Comparison of ENCODE assay signal across 24 cellular contexts in the genomic region with DNA sequence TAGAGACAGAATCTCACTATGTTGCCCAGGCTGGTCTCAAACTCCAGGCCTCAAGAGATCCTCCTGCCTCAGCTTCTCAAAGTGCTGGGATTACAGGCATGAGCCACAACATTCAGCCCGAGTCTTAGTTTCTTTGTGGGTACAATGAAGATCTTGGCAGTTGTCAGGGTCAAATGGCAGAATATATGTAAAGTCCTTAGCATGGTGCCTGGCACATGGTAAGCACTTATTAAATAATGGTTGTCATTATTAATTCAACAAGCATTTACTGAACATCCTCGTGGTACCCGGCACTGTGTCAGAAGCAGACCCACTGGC. TPM values are rescaled to one million over a fixed set of nuclear protein-coding genes. Genes with fewer than 3 reads are reported as not detected.
A peak's percentile ranks its signal among the peaks of the same experiment; 100 is the strongest.
DNase-seq lines count a peak whose midpoint lies in the region; ATAC-seq, FAIRE-seq and TF ChIP-seq lines count a peak whose summit lies in the region.
"Had no signal": no experiment of that assay in that cellular context is flagged by ENCODE, and none has a peak within 500 bp of the region (broad histone marks: within the 10 kb centered on the region; RNA-seq: fewer than 3 reads in every experiment).

No MANE protein-coding gene starts in this region.

- H3K4me3 ChIP-seq in mammary epithelial cell (replicated peaks in 1 of 3; ENCODE audit: insufficient read depth in 1 of 3, low read depth in 2 of 3, low read length in 3 of 3), result no peak overlapping the region
- no peak overlapping the region for H3K4me3 ChIP-seq in breast epithelium
- no peak overlapping the region for H3K4me3 ChIP-seq in K562
- H3K4me3 ChIP-seq in brain microvascular endothelial cell (ENCODE audit: low read depth, low read length), result no peak overlapping the region
- H3K4me3 ChIP-seq: A549, GM23338 had no signal

- H3K36me3 Mint-ChIP-seq in glutamatergic neuron (ENCODE audit: unreplicated experiment), result no peaks in the 10 kb centered on the region
- H3K36me3 Mint-ChIP-seq: CD4-positive, alpha-beta memory T cell had no signal

- H4K20me1 ChIP-seq in mammary epithelial cell (ENCODE audit: insufficient read depth, low read length), result no peaks in the 10 kb centered on the region
- H4K20me1 ChIP-seq in K562 (replicated peaks; ENCODE audit: control insufficient read depth, insufficient read depth, low read length), result no peaks in the 10 kb centered on the region

- H3K9me1 ChIP-seq in K562 (ENCODE audit: control insufficient read depth, insufficient read depth, low read length), result no peaks in the 10 kb centered on the region

- H3K27me3 Mint-ChIP-seq in glutamatergic neuron (ENCODE audit: unreplicated experiment), result peaks cover 6% of the 10 kb centered on the region

- H3K4me1 Mint-ChIP-seq in glutamatergic neuron (ENCODE audit: low read depth, unreplicated experiment), result peaks cover 13% of the 10 kb centered on the region
- H3K4me1 Mint-ChIP-seq: CD4-positive, alpha-beta memory T cell had no signal

- TF ChIP-seq POLR2A in breast epithelium (IDR thresholded peaks at IDR 0.05), result no peak
- TF ChIP-seq POLR2A in K562 (conservative IDR thresholded peaks at IDR 0.05), result peak; percentile 79

- BruUV-seq in mammary epithelial cell (replicated peaks; lab: Mats Ljungman, UMichigan) (TSS peak; percentile 100), K562 (replicated peaks; lab: Mats Ljungman, UMichigan) (TSS peak; percentile 99)

- no peak overlapping the region for H3K27ac ChIP-seq in mammary epithelial cell (ENCODE audit: insufficient read depth, low read depth, low read length)
- H3K27ac ChIP-seq in breast epithelium, result no peak overlapping the region
- H3K27ac ChIP-seq in K562 (ENCODE audit: extremely low read depth, low read depth, low read length), result no peak overlapping the region
- H3K27ac ChIP-seq in brain microvascular endothelial cell, result no peak overlapping the region
- H3K27ac ChIP-seq: A549 had no signal

- 38% methylated on average over 3 of the region's 3 CpGs for WGBS in mammary epithelial cell (ENCODE audit: low coverage, missing lambda C conversion rate)
- WGBS in K562 (ENCODE audit: insufficient coverage, low coverage, missing lambda C conversion rate), result 82% methylated on average over 3 of the region's 3 CpGs

- no peak for TF ChIP-seq RAD21 in K562 (CRISPR knock-in tag; conservative IDR thresholded peaks at IDR 0.05 in 1 of 2, IDR thresholded peaks at IDR 0.05 in 1 of 2)

- H3K4me3 Mint-ChIP-seq in glutamatergic neuron (ENCODE audit: unreplicated experiment), result no peak overlapping the region
- H3K4me3 Mint-ChIP-seq: CD4-positive, alpha-beta memory T cell; GM23338; H9; HFFc6 had no signal

- no peaks in the 10 kb centered on the region for H3K36me3 ChIP-seq in mammary epithelial cell (ENCODE audit: insufficient read depth, low read length)
- H3K36me3 ChIP-seq in breast epithelium, result no peaks in the 10 kb centered on the region
- no peaks in the 10 kb centered on the region for H3K36me3 ChIP-seq in K562 (ENCODE audit: control insufficient read depth, insufficient read depth, low read length)
- no peaks in the 10 kb centered on the region for H3K36me3 ChIP-seq in brain microvascular endothelial cell (replicated peaks)

- DNase-seq in mammary epithelial cell (no peak), breast epithelium (ENCODE audit: low spot score in 2 of 2) (no peak), K562 (ENCODE audit: extremely low read depth in 1 of 4, low spot score in 3 of 4) (no peak), glutamatergic neuron (no peak), NCI-H748 (lab: John Stamatoyannopoulos, UW; ENCODE audit: unreplicated experiment) (no peak), brain microvascular endothelial cell (no peak)
- DNase-seq: 8988T; ACHN; AML-193; C1 segment of cervical spinal cord; Calu3; CD4-positive, alpha-beta memory T cell; COR-L47; DMS53; DMS79 treated with DMSO at 0.1 percent for 48 hours; GF-D8; H9; HFFc6 had no signal

- no peak overlapping the region for H2AFZ ChIP-seq in mammary epithelial cell (ENCODE audit: low read depth, low read length)
- no peak overlapping the region for H2AFZ ChIP-seq in K562 (ENCODE audit: low read depth, low read length)
- H2AFZ ChIP-seq: GM23338 had no signal

- no peak for TF ChIP-seq EP300 in K562 (IDR thresholded peaks at IDR 0.05; ENCODE audit: low read length)

- CTCF ChIA-PET in mammary epithelial cell (lab: Charles Lee; ENCODE audit: low non-redundant PET), result no interaction called here
- CTCF ChIA-PET in K562 (lab: Yijun Ruan, JAX; ENCODE audit: low intra/inter-chr PET ratio), result no interaction called here

- peaks cover 17% of the 10 kb centered on the region for H3K4me1 ChIP-seq in mammary epithelial cell (ENCODE audit: insufficient read depth, low read length)
- peaks cover 0 to 5% of the 10 kb centered on the region in 2 donors for H3K4me1 ChIP-seq in breast epithelium
- H3K4me1 ChIP-seq in K562 (replicated peaks in 1 of 2; ENCODE audit: control insufficient read depth in 2 of 2, insufficient read depth in 2 of 2, low read length in 2 of 2), result peaks cover 9 to 19% of the 10 kb centered on the region in 2 experiments; a peak in 4 of 5 replicates
- H3K4me1 ChIP-seq: A549 had no signal

- peaks cover 11% of the 10 kb centered on the region for H3K9me3 Mint-ChIP-seq in glutamatergic neuron (ENCODE audit: unreplicated experiment)
- H3K9me3 Mint-ChIP-seq: CD4-positive, alpha-beta memory T cell; HFFc6 had no signal

- H3K4me2 ChIP-seq in mammary epithelial cell (ENCODE audit: insufficient read depth, low read depth, low read length), result no peak overlapping the region
- no peak overlapping the region for H3K4me2 ChIP-seq in K562 (ENCODE audit: insufficient read depth, low read length)
- H3K4me2 ChIP-seq: A549, GM23338 had no signal

- intact Hi-C loops in mammary epithelial cell (cut with micrococcal nuclease) (no loop called here), breast epithelium (cut with DNase I; ENCODE audit: low total_unique reads) (no loop called here), K562 (cut with micrococcal nuclease) (no loop called here)

- H3K27ac Mint-ChIP-seq in glutamatergic neuron (ENCODE audit: unreplicated experiment), result peak overlapping the region; percentile 74
- H3K27ac Mint-ChIP-seq: CD4-positive, alpha-beta memory T cell; GM23338; H9; HFFc6 had no signal

- TF ChIP-seq CTCF in mammary epithelial cell (conservative IDR thresholded peaks at IDR 0.05 in 1 of 2, IDR thresholded peaks at IDR 0.05 in 1 of 2; ENCODE audit: extremely low read depth in 1 of 2, insufficient read depth in 1 of 2, low read depth in 1 of 2, low read length in 2 of 2), result no peak
- no peak for TF ChIP-seq CTCF in breast epithelium (IDR thresholded peaks at IDR 0.05)
- TF ChIP-seq CTCF in K562 (IDR thresholded peaks at IDR 0.05 in 2 of 3, conservative IDR thresholded peaks at IDR 0.05 in 1 of 3; ENCODE audit: insufficient read depth in 2 of 3, low read depth in 1 of 3, low read length in 3 of 3), result no peak
- no peak for TF ChIP-seq CTCF in glutamatergic neuron (IDR thresholded peaks at IDR 0.05; ENCODE audit: partially characterized antibody, unreplicated experiment)
- no peak for TF ChIP-seq CTCF in brain microvascular endothelial cell (IDR thresholded peaks at IDR 0.05; ENCODE audit: low read depth, low read length, missing control alignments)

- no peak for ATAC-seq in K562
- no peak for ATAC-seq in esophagus mucosa
- no peak for ATAC-seq in GM19328 (IDR thresholded peaks at IDR 0.05; ENCODE audit: unreplicated experiment)
- ATAC-seq: A549, GM23338, HCT116 had no signal

- H3K9ac ChIP-seq in mammary epithelial cell (ENCODE audit: insufficient read depth, low read length), result no peak overlapping the region
- no peak overlapping the region for H3K9ac ChIP-seq in K562 (ENCODE audit: insufficient read depth in 1 of 2, low read depth in 2 of 2, low read length in 2 of 2)

- POLR2A ChIA-PET in K562 (lab: Yijun Ruan, JAX), result interaction anchor here (1.1 kb wide), 1 partner anchor 37 kb away, joined by 3 read pairs; no protein-coding TSS in a partner anchor

- H3K79me2 ChIP-seq in mammary epithelial cell (ENCODE audit: insufficient read depth, low read length) (no peaks in the 10 kb centered on the region), K562 (ENCODE audit: control insufficient read depth, insufficient read depth, low read length) (no peaks in the 10 kb centered on the region)

- dilution Hi-C loops in mammary epithelial cell (cut with HindIII; ENCODE audit: low sequenced_read_pairs), result no loop called here

- H3K9me3 ChIP-seq in mammary epithelial cell (replicated peaks; ENCODE audit: insufficient read depth, low read length) (no peaks in the 10 kb centered on the region), breast epithelium (no peaks in the 10 kb centered on the region), K562 (replicated peaks; ENCODE audit: control insufficient read depth, insufficient read depth, low read depth, low read length) (no peaks in the 10 kb centered on the region)
- H3K9me3 ChIP-seq: A549 had no signal

- in situ Hi-C loops in mammary epithelial cell (cut with MboI; ENCODE audit: low sequenced_read_pairs in 2 of 2), result no loop called here
- in situ Hi-C loops in K562 (cut with MboI), result no loop called here
- in situ Hi-C loops in brain microvascular endothelial cell (cut with HindIII; ENCODE audit: low pct_ligation_motif_present, low sequenced_read_pairs), result loop anchor here (25.0 kb wide), 1 partner anchor 104 kb away; a partner anchor contains a TSS

- FAIRE-seq in K562 (lab: Jason Lieb, UNC), result no peak
- FAIRE-seq: A549, GM18507 had no signal

- H3K27me3 ChIP-seq in mammary epithelial cell (ENCODE audit: insufficient read depth, low read length), result no peaks in the 10 kb centered on the region
- no peaks in the 10 kb centered on the region for H3K27me3 ChIP-seq in breast epithelium
- H3K27me3 ChIP-seq in K562 (ENCODE audit: control insufficient read depth in 2 of 2, insufficient read depth in 2 of 2, low read length in 2 of 2), result no peaks in the 10 kb centered on the region
- no peaks in the 10 kb centered on the region for H3K27me3 ChIP-seq in brain microvascular endothelial cell (replicated peaks)

RNA-seq across cellular contexts. Expression of a gene that starts 53.6 kb away (rescaled TPM):
- total RNA-seq in mammary epithelial cell, result 10 to 100 TPM; 23.4 to 50.7 TPM
- 21.8 TPM for polyA plus RNA-seq in mammary epithelial cell
- 24.1 TPM for polyA minus RNA-seq in mammary epithelial cell
- 10 to 100 TPM; 15.2 to 46.2 (median 23.9) TPM for total RNA-seq in breast epithelium
- total RNA-seq in K562 (2011; cell fraction: chromatin; rRNA removed; ENCODE audit: low replicate concordance), result 0.62 and 1.6 TPM in 2 replicates
- 1.7 and 2.0 TPM in 2 replicates for total RNA-seq in K562 (2011; cell fraction: nucleolus; rRNA removed)
- 1.1 and 1.4 TPM in 2 replicates for total RNA-seq in K562 (2011; cell fraction: nucleoplasm; rRNA removed)
- 1.3 and 2.9 TPM in 2 replicates for total RNA-seq in K562 (2014; rRNA removed)
- 0.25 and 0.29 TPM in 2 replicates for total RNA-seq in K562 (2014; rRNA removed; fragmentation: Illumina TruSeq; extraction: Trizol)
- 0.60 and 0.83 TPM in 2 replicates for total RNA-seq in K562 (2015; rRNA removed; fragmentation: Illumina TruSeq; extraction: Trizol)
- 1.6 and 1.7 TPM in 2 replicates for total RNA-seq in K562 (2021)
- polyA plus RNA-seq in K562 (2011; rRNA removed), result 0.39 and 0.61 TPM in 2 replicates
- polyA plus RNA-seq in K562 (2011; cell fraction: cytosol; rRNA removed), result 0.77 and 0.98 TPM in 2 replicates
- polyA plus RNA-seq in K562 (2011; cell fraction: nucleus; rRNA removed), result 0.44 and 0.67 TPM in 2 replicates
- polyA plus RNA-seq in K562 (2012), result 0.77 and 0.80 TPM in 2 replicates
- 0.48 and 0.54 TPM in 2 replicates for polyA plus RNA-seq in K562 (2014; fragmentation: Illumina TruSeq; extraction: Trizol)
- polyA plus RNA-seq in K562 (2014; fragmentation: Nextera tagmentation; extraction: Ambion mirVana), result under 1 TPM in 1 of 2 experiments, not detected in 1; 0.07 TPM
- 0.93 TPM in 2 replicates for polyA plus RNA-seq in K562 (2014; rRNA removed)
- 0.42 and 0.84 TPM in 2 replicates for polyA minus RNA-seq in K562 (2011; rRNA and poly(A)+ RNA removed)
- 0.48 and 1.1 TPM in 2 replicates for polyA minus RNA-seq in K562 (2011; cell fraction: cytosol; rRNA and poly(A)+ RNA removed)
- 0.81 and 1.2 TPM in 2 replicates for polyA minus RNA-seq in K562 (2011; cell fraction: nucleus; rRNA and poly(A)+ RNA removed)
- 1.5 TPM for total RNA-seq in glutamatergic neuron (ENCODE audit: unreplicated experiment)
- total RNA-seq in esophagus mucosa, result 51.3 TPM
- total RNA-seq: CD4-positive, alpha-beta memory T cell had no signal
- polyA plus RNA-seq: CD4-positive, alpha-beta memory T cell had no signal
